8 cellular contexts compared by ENCODE assay signal in genomic region chr21:32371913-32372314, GRCh38. TPM values are rescaled to one million over a fixed set of nuclear protein-coding genes. Genes with fewer than 3 reads are reported as not detected.
DNase-seq lines count a peak whose midpoint lies in the region; ATAC-seq and TF ChIP-seq lines count a peak whose summit lies in the region.

No MANE protein-coding gene starts in this region.

- ATAC-seq in right lobe of liver (peak in 3 of 4 donors; percentile 25 to 60 (median 36)), upper lobe of left lung (ENCODE audit: low FRiP score in 2 of 2) (peak; percentile 87 to 88), GM18517 (IDR thresholded peaks at IDR 0.05; ENCODE audit: unreplicated experiment) (no peak)

- TF ChIP-seq POLR2A in right lobe of liver (IDR thresholded peaks at IDR 0.05) (no peak), upper lobe of left lung (IDR thresholded peaks at IDR 0.05) (peak in 1 of 4 donors; percentile 21)

- H3K4me1 ChIP-seq in right lobe of liver (no peaks in the 10 kb centered on the region), upper lobe of left lung (peaks cover 7 to 21% (median 13%) of the 10 kb centered on the region in 4 donors)

- H3K27ac Mint-ChIP-seq in activated T-cell treated with anti-CD3 and anti-CD28 coated beads, Interleukin-2, amount 50 U/mL, for 24 hours = peak overlapping the region; percentile 77

- peaks cover 100% of the 10 kb centered on the region for H3K36me3 Mint-ChIP-seq in activated T-cell treated with anti-CD3 and anti-CD28 coated beads, Interleukin-2, amount 50 U/mL, for 24 hours (ENCODE audit: low read depth)

- intact Hi-C loops in right lobe of liver (cut with DNase I) = no loop called here
- intact Hi-C loops in posterior vena cava (cut with DNase I) = no loop called here

- H3K4me3 Mint-ChIP-seq in activated T-cell treated with anti-CD3 and anti-CD28 coated beads, Interleukin-2, amount 50 U/mL, for 24 hours = no peak overlapping the region

- H3K27me3 ChIP-seq in right lobe of liver (no peaks in the 10 kb centered on the region), upper lobe of left lung (no peaks in the 10 kb centered on the region)

- no peaks in the 10 kb centered on the region for H3K9me3 ChIP-seq in right lobe of liver
- H3K9me3 ChIP-seq in upper lobe of left lung = no peaks in the 10 kb centered on the region

- peak in 1 of 4 donors; percentile 51 for TF ChIP-seq EP300 in upper lobe of left lung (IDR thresholded peaks at IDR 0.05)

- no peak for TF ChIP-seq CTCF in right lobe of liver (IDR thresholded peaks at IDR 0.05)
- no peak for TF ChIP-seq CTCF in upper lobe of left lung (IDR thresholded peaks at IDR 0.05)

- peaks cover 0 to 53% (median 5%) of the 10 kb centered on the region in 4 donors for H3K36me3 ChIP-seq in right lobe of liver
- H3K36me3 ChIP-seq in upper lobe of left lung = peaks cover 2 to 58% (median 12%) of the 10 kb centered on the region in 4 donors

- H3K27ac ChIP-seq in right lobe of liver (no peak overlapping the region), upper lobe of left lung (peak overlapping the region; percentile 52 to 75 (median 71))

- H3K9me3 Mint-ChIP-seq in activated T-cell treated with anti-CD3 and anti-CD28 coated beads, Interleukin-2, amount 50 U/mL, for 24 hours = no peaks in the 10 kb centered on the region

- H3K4me3 ChIP-seq in right lobe of liver = no peak overlapping the region
- H3K4me3 ChIP-seq in upper lobe of left lung = no peak overlapping the region

- DNase-seq in activated T-cell treated with anti-CD3 and anti-CD28 coated beads, Interleukin-2, amount 50 U/mL, for 24 hours = no peak
- no peak for DNase-seq in activated T-cell treated with anti-CD3 and anti-CD28 coated beads, Interleukin-2, amount 50 U/mL, for 1 hour
- DNase-seq in astrocyte of the hippocampus (ENCODE audit: low read depth, low spot score) = peak; percentile 37
- peak in 1 of 3 donors; percentile 12 for DNase-seq in right lobe of liver
- peak in 1 of 2 donors; percentile 62 for DNase-seq in upper lobe of left lung
- DNase-seq in T-helper 2 cell = no peak
- DNase-seq in posterior vena cava (ENCODE audit: low spot score) = no peak

- WGBS in right lobe of liver (ENCODE audit: insufficient coverage, low coverage, low lambda C conversion rate, missing lambda C conversion rate) = 33% methylated on average over 1 of the region's 6 CpGs
- WGBS in upper lobe of left lung, 2 donors = 27 to 30% methylated on average over 5 to 6 of the region's 6 CpGs

- peaks cover 16% of the 10 kb centered on the region for H3K4me1 Mint-ChIP-seq in activated T-cell treated with anti-CD3 and anti-CD28 coated beads, Interleukin-2, amount 50 U/mL, for 24 hours (ENCODE audit: low read depth)

- no peaks in the 10 kb centered on the region for H3K27me3 Mint-ChIP-seq in activated T-cell treated with anti-CD3 and anti-CD28 coated beads, Interleukin-2, amount 50 U/mL, for 24 hours

RNA-seq across cellular contexts. Expression of gene URB1, which starts 20.9 kb away (rescaled TPM):
- 10 to 100 TPM in 3 of 6 experiments, 1 to 10 TPM in 3; 6.3 to 13.6 (median 9.8) TPM for total RNA-seq in right lobe of liver
- 10 to 100 TPM in 5 of 6 donors, 1 to 10 TPM in 1; 9.3 to 23.0 (median 14.1) TPM for total RNA-seq in upper lobe of left lung
- total RNA-seq in posterior vena cava = 10 to 100 TPM; 14.1 to 17.6 TPM

RNA-seq across cellular contexts. Expression of gene EVA1C, which starts 40.6 kb away (rescaled TPM):
- total RNA-seq in right lobe of liver = 1 to 10 TPM; 2.4 to 5.9 (median 4.2) TPM
- 10 to 100 TPM; 40.2 to 75.6 (median 55.7) TPM for total RNA-seq in upper lobe of left lung
- total RNA-seq in posterior vena cava = 10 to 100 TPM; 39.2 to 53.5 TPM

Comparison
In these comparisons a context has a peak if more than half of its experiments do, and no peak if none do; other contexts are left out.
1. H3K27ac ChIP-seq: peak in upper lobe of left lung (4 of 4); none in right lobe of liver (0 of 3).
2. RNA of gene EVA1C, which starts 40.6 kb away (total RNA-seq): 40.2 to 75.6 TPM in upper lobe of left lung and 39.2 to 53.5 TPM in posterior vena cava; 2.4 to 5.9 TPM in right lobe of liver; every median in the first group is over 4 times any median in the second.